Comparison of ENCODE assay signal across 8 cellular contexts in the genomic region with DNA sequence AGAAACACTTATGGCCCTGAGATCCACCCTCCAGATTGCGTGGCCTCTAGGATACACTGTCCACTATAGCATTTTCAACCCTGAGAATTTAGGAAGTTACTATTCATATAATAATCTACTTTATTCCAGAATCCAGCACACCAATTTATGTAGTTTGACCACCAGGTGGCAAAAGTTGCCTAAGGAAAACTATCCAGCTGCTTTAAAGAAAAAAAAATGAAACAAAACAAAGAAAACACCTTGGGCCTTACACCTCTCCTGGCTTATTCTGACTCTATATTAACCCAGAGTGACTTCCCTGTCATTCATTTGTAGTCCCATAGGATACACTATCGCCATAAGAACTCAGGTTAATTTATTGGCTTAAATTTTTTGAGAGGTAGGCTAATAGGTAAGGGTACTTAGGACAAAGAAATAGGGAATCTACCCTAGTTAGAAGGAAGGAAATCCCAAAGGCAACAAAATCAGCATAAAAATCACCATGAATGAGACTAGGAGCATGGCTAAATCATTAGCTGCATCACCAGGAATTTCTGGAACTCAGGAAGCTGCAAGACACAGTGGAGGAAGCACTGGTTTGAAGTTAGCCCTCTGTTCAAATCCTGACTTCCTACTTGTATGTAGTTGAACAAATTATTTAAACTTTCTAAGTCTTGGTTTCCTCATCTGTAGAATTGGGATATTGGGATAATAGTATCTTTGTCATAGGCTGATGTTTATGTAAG.
DNase-seq lines count a peak whose midpoint lies in the region; ATAC-seq and TF ChIP-seq lines count a peak whose summit lies in the region.

No MANE protein-coding gene starts in this region.

- H3K27me3 Mint-ChIP-seq in activated T-helper 17 cell treated with anti-CD3 and anti-CD28 coated beads, Interleukin-2, amount 50 U/mL, for 72 hours: peaks cover 3% of the 10 kb centered on the region

- peaks cover 9% of the 10 kb centered on the region; the same call in 1 of the 2 replicates for H3K9me3 ChIP-seq in NT2/D1 (ENCODE audit: insufficient read depth, low read length)
- H3K9me3 ChIP-seq in stomach: no peaks in the 10 kb centered on the region

- TF ChIP-seq CTCF in fibroblast of mammary gland (conservative IDR thresholded peaks at IDR 0.05; ENCODE audit: control insufficient read depth, insufficient read depth, low read depth, low read length) (peak; percentile 59), stomach (IDR thresholded peaks at IDR 0.05) (peak in 4 of 7 experiments; percentile 4 to 53 (median 40))

- H3K4me1 ChIP-seq in NT2/D1 (ENCODE audit: insufficient read depth, insufficient read length): no peaks in the 10 kb centered on the region
- H3K4me1 ChIP-seq in stomach: peaks cover 0 to 8% (median 2%) of the 10 kb centered on the region in 4 donors

- DNase-seq in NCI-H82 (lab: John Stamatoyannopoulos, UW) (peak; percentile 34), NCI-H82 treated with DMSO at 0.1 percent for 48 hours (lab: John Stamatoyannopoulos, UW; ENCODE audit: unreplicated experiment) (no peak), NT2/D1 (ENCODE audit: low read depth, low spot score) (peak; percentile 64), fibroblast of mammary gland (ENCODE audit: low read depth) (peak; percentile 64), stomach (no peak), KG1 (lab: John Stamatoyannopoulos, UW) (no peak)

- H3K4me3 ChIP-seq in NT2/D1 (ENCODE audit: insufficient read length, low read depth) (no peak overlapping the region), fibroblast of mammary gland (ENCODE audit: control insufficient read depth, low read depth, low read length) (no peak overlapping the region), stomach (no peak overlapping the region)

- no peak for ATAC-seq in GM19324 (IDR thresholded peaks at IDR 0.05; ENCODE audit: low FRiP score, unreplicated experiment)
- ATAC-seq in activated T-helper 17 cell treated with anti-CD3 and anti-CD28 coated beads, Interleukin-2, amount 50 U/mL, for 72 hours (replicated peaks): no peak

- H3K4me3 Mint-ChIP-seq in activated T-helper 17 cell treated with anti-CD3 and anti-CD28 coated beads, Interleukin-2, amount 50 U/mL, for 72 hours: no peak overlapping the region

- H3K36me3 ChIP-seq in NT2/D1 (ENCODE audit: insufficient read depth, insufficient read length, low read length) (no peaks in the 10 kb centered on the region), stomach (no peaks in the 10 kb centered on the region)

- H3K36me3 Mint-ChIP-seq in activated T-helper 17 cell treated with anti-CD3 and anti-CD28 coated beads, Interleukin-2, amount 50 U/mL, for 72 hours (ENCODE audit: low read depth): no peaks in the 10 kb centered on the region

- no peaks in the 10 kb centered on the region for H3K27me3 ChIP-seq in NT2/D1 (ENCODE audit: insufficient read depth, insufficient read length)
- no peaks in the 10 kb centered on the region for H3K27me3 ChIP-seq in stomach

- no peaks in the 10 kb centered on the region for H3K4me1 Mint-ChIP-seq in activated T-helper 17 cell treated with anti-CD3 and anti-CD28 coated beads, Interleukin-2, amount 50 U/mL, for 72 hours

- no peak for TF ChIP-seq POLR2A in stomach (IDR thresholded peaks at IDR 0.05)

- intact Hi-C loops in stomach (cut with DNase I; ENCODE audit: low total_unique reads): no loop called here

- no peak overlapping the region for H3K27ac Mint-ChIP-seq in activated T-helper 17 cell treated with anti-CD3 and anti-CD28 coated beads, Interleukin-2, amount 50 U/mL, for 72 hours

- 33 to 64% (median 39%) methylated on average over 2 of the region's 2 CpGs for WGBS in stomach, 5 donors

- H3K27ac ChIP-seq in stomach: no peak overlapping the region

- no peaks in the 10 kb centered on the region for H3K9me3 Mint-ChIP-seq in activated T-helper 17 cell treated with anti-CD3 and anti-CD28 coated beads, Interleukin-2, amount 50 U/mL, for 72 hours

- no peak for TF ChIP-seq EP300 in stomach (IDR thresholded peaks at IDR 0.05)

- no peak overlapping the region for H3K9ac ChIP-seq in NT2/D1 (ENCODE audit: insufficient read length, low read depth)

Comparison
In these comparisons a context has a peak if more than half of its experiments do, and no peak if none do; other contexts are left out.
1. DNase-seq: peak in NCI-H82 (single experiment), NT2/D1 (single experiment) and fibroblast of mammary gland (single experiment); none in NCI-H82 treated with DMSO at 0.1 percent for 48 hours (single experiment), stomach (single experiment) and KG1 (single experiment).